Comparison of ENCODE assay signal across 30 cellular contexts in genomic region chr4:66602622-66603021, GRCh38.
"Had no signal": no experiment of that assay in that cellular context is flagged by ENCODE, and none has a peak within 500 bp of the region (broad histone marks: within the 10 kb centered on the region; RNA-seq: fewer than 3 reads in every experiment).

No MANE protein-coding gene starts in this region.

- DNase-seq: activated CD4-positive, alpha-beta T cell treated with anti-CD3 and anti-CD28 coated beads, Interleukin-2, amount 10 ng/mL, durations not matched to agents 24 days and 14 days; activated CD4-positive, alpha-beta T cell treated with anti-CD3 and anti-CD28 coated beads, Interleukin-2, amount 50 U/mL, for 4 hours; activated CD8-positive, alpha-beta T cell treated with anti-CD3 and anti-CD28 coated beads for 36 hours; activated effector memory CD4-positive, alpha-beta T cell treated with anti-CD3 and anti-CD28 coated beads, Interleukin-2, amount 50 U/mL, for 16 hours; activated naive CD4-positive, alpha-beta T cell treated with Interleukin-2 at 50 U/mL for 16 hours; activated naive CD8-positive, alpha-beta T cell treated with anti-CD3 and anti-CD28 coated beads, Interleukin-2, amount 10 ng/mL, durations not matched to agents 7 days and 5 days; activated T-cell treated with anti-CD3 and anti-CD28 coated beads, Interleukin-2, amount 50 U/mL, for 1 hour; activated T-cell treated with anti-CD3 and anti-CD28 coated beads, Interleukin-2, amount 50 U/mL, for 72 hours; amygdala; MM.1S; MV-4-11; NCI-H1092; NCI-H1436 treated with DMSO at 0.1 percent for 48 hours; NCI-H1694 treated with DMSO at 0.1 percent for 48 hours; NCI-H2029; NCI-H345; NCI-H524 treated with DMSO at 0.1 percent for 48 hours; NK-92 treated with Interleukin-12 subunit alpha and Interleukin-12 subunit beta, amount 100 ng/mL, for 24 hours; PC-3; Peyer's patch; RPMI8226; SHP77 treated with DMSO at 0.1 percent for 48 hours; SK-N-SH had no signal

- H3K4me1 ChIP-seq: ascending aorta, Peyer's patch, SJSA1 had no signal

- H3K4me3 Mint-ChIP-seq: activated CD4-positive, alpha-beta T cell treated with anti-CD3 and anti-CD28 coated beads, Interleukin-2, amount 10 ng/mL, durations not matched to agents 24 days and 14 days; activated CD8-positive, alpha-beta T cell treated with anti-CD3 and anti-CD28 coated beads for 36 hours; activated naive CD4-positive, alpha-beta T cell treated with anti-CD3 and anti-CD28 coated beads, Interleukin-2, amount 50 U/mL, for 24 hours; activated naive CD8-positive, alpha-beta T cell treated with anti-CD3 and anti-CD28 coated beads, Interleukin-2, amount 10 ng/mL, durations not matched to agents 7 days and 5 days; activated T-cell treated with anti-CD3 and anti-CD28 coated beads, Interleukin-2, amount 50 U/mL, for 72 hours; activated T-helper 17 cell treated with anti-CD3 and anti-CD28 coated beads, Interleukin-2, amount 50 U/mL, for 72 hours; T-helper 1 cell treated with Interleukin-12 subunit alpha and Interleukin-12 subunit beta and Interleukin-4 antibody, amounts not matched to agents 30 μg/mL and 1 μg/mL, for 36 hours; T-helper 2 cell treated with Interferon-gamma antibody and Interleukin-4, amounts not matched to agents 5 μg/mL and 100 μg/mL, for 36 hours had no signal

- H3K36me3 ChIP-seq: ascending aorta, Peyer's patch, SJSA1 had no signal

- H3K9me3 Mint-ChIP-seq: activated CD4-positive, alpha-beta T cell treated with anti-CD3 and anti-CD28 coated beads, Interleukin-2, amount 10 ng/mL, durations not matched to agents 24 days and 14 days; activated naive CD8-positive, alpha-beta T cell treated with anti-CD3 and anti-CD28 coated beads, Interleukin-2, amount 10 ng/mL, durations not matched to agents 7 days and 5 days; T-helper 1 cell treated with Interleukin-12 subunit alpha and Interleukin-12 subunit beta and Interleukin-4 antibody, amounts not matched to agents 30 μg/mL and 1 μg/mL, for 36 hours had no signal

- H3K36me3 Mint-ChIP-seq: activated naive CD4-positive, alpha-beta T cell treated with anti-CD3 and anti-CD28 coated beads, Interleukin-2, amount 50 U/mL, for 24 hours; activated naive CD8-positive, alpha-beta T cell treated with anti-CD3 and anti-CD28 coated beads, Interleukin-2, amount 10 ng/mL, durations not matched to agents 7 days and 5 days had no signal

- ATAC-seq: activated CD8-positive, alpha-beta T cell treated with anti-CD3 and anti-CD28 coated beads for 36 hours; activated T-cell treated with anti-CD3 and anti-CD28 coated beads, Interleukin-2, amount 50 U/mL, for 72 hours; activated T-helper 17 cell treated with anti-CD3 and anti-CD28 coated beads, Interleukin-2, amount 50 U/mL, for 72 hours; PC-3 had no signal

- H3K4me1 Mint-ChIP-seq: activated CD4-positive, alpha-beta T cell treated with anti-CD3 and anti-CD28 coated beads, Interleukin-2, amount 10 ng/mL, durations not matched to agents 24 days and 14 days; activated naive CD4-positive, alpha-beta T cell treated with anti-CD3 and anti-CD28 coated beads, Interleukin-2, amount 50 U/mL, for 24 hours; activated naive CD8-positive, alpha-beta T cell treated with anti-CD3 and anti-CD28 coated beads, Interleukin-2, amount 10 ng/mL, durations not matched to agents 7 days and 5 days; activated T-helper 17 cell treated with anti-CD3 and anti-CD28 coated beads, Interleukin-2, amount 50 U/mL, for 72 hours had no signal

- H3K4me3 ChIP-seq: ascending aorta, Peyer's patch, SJSA1 had no signal

- H3K27ac ChIP-seq: ascending aorta, Peyer's patch, SJSA1 had no signal

- FAIRE-seq: TTC549 had no signal

- H3K27ac Mint-ChIP-seq: activated CD4-positive, alpha-beta T cell treated with anti-CD3 and anti-CD28 coated beads, Interleukin-2, amount 10 ng/mL, durations not matched to agents 24 days and 14 days; activated CD8-positive, alpha-beta T cell treated with anti-CD3 and anti-CD28 coated beads for 36 hours; activated naive CD4-positive, alpha-beta T cell treated with anti-CD3 and anti-CD28 coated beads, Interleukin-2, amount 50 U/mL, for 24 hours; activated naive CD8-positive, alpha-beta T cell treated with anti-CD3 and anti-CD28 coated beads, Interleukin-2, amount 10 ng/mL, durations not matched to agents 7 days and 5 days; activated T-cell treated with anti-CD3 and anti-CD28 coated beads, Interleukin-2, amount 50 U/mL, for 72 hours; activated T-helper 17 cell treated with anti-CD3 and anti-CD28 coated beads, Interleukin-2, amount 50 U/mL, for 72 hours; T-helper 1 cell treated with Interleukin-12 subunit alpha and Interleukin-12 subunit beta and Interleukin-4 antibody, amounts not matched to agents 30 μg/mL and 1 μg/mL, for 36 hours; T-helper 2 cell treated with Interferon-gamma antibody and Interleukin-4, amounts not matched to agents 5 μg/mL and 100 μg/mL, for 36 hours had no signal

- H3K9ac ChIP-seq: SK-N-SH had no signal

- H3K27me3 Mint-ChIP-seq: activated CD4-positive, alpha-beta T cell treated with anti-CD3 and anti-CD28 coated beads, Interleukin-2, amount 10 ng/mL, durations not matched to agents 24 days and 14 days; activated CD8-positive, alpha-beta T cell treated with anti-CD3 and anti-CD28 coated beads for 36 hours; activated naive CD4-positive, alpha-beta T cell treated with anti-CD3 and anti-CD28 coated beads, Interleukin-2, amount 50 U/mL, for 24 hours; activated naive CD8-positive, alpha-beta T cell treated with anti-CD3 and anti-CD28 coated beads, Interleukin-2, amount 10 ng/mL, durations not matched to agents 7 days and 5 days; activated T-helper 17 cell treated with anti-CD3 and anti-CD28 coated beads, Interleukin-2, amount 50 U/mL, for 72 hours had no signal

- H3K9me3 ChIP-seq: ascending aorta, Peyer's patch, SJSA1, SK-N-SH had no signal
